ENCODE assay signal across 22 cellular contexts in the genomic region with DNA sequence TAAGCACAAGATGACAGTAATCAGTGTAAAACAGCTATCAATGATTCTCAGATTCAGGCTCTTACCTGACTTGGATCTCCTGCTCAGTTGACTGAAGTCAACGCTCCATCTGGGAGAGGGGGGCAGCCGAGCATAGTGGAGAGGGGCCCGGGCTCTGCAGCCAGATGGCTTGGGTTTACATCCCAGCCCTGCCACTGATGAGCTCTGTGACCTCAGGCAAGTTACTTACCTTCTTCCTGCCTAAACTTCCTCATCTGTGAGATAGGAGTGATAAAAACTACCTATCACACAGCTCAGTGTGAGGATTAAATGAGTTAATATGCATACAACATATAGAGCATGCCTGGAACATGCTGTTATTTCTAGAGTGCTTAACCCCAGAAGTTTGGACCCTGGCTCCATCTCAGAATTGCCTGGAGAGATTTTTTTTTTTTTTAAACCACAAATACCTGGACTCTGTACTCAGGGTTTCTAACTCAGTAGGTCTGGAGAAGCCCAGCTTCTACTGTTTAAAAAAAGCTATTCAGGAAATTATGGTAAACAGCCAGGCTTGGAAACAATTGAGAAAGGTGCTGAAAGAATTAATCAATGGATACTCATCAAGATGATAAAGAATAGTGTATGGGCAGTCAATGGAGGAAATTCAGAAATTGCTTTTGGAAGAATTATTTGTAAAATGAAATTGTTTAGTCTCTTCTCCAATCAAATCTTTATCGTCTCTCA.
A peak's percentile ranks its signal among the peaks of the same experiment; 100 is the strongest.
DNase-seq lines count a peak whose midpoint lies in the region; ATAC-seq and TF ChIP-seq lines count a peak whose summit lies in the region.
"Had no signal": no experiment of that assay in that cellular context is flagged by ENCODE, and none has a peak within 500 bp of the region (broad histone marks: within the 10 kb centered on the region; RNA-seq: fewer than 3 reads in every experiment).

No MANE protein-coding gene starts in this region.

- no peak overlapping the region; the same call in 1 of the 2 replicates for H3K27ac ChIP-seq in BLaER1
- H3K27ac ChIP-seq: 22Rv1, colonic mucosa, sigmoid colon had no signal

- no peak overlapping the region for H3K27ac Mint-ChIP-seq in mesothelial cell of epicardium
- H3K27ac Mint-ChIP-seq: activated naive CD8-positive, alpha-beta T cell treated with anti-CD3 and anti-CD28 coated beads, Interleukin-2, amount 50 U/mL, for 24 hours; B cell; H9 had no signal

- H3K9ac ChIP-seq in BLaER1, result no peak overlapping the region

- H3K9me3 ChIP-seq in BLaER1, result no peaks in the 10 kb centered on the region
- H3K9me3 ChIP-seq: colonic mucosa, sigmoid colon, tibial nerve had no signal

- ATAC-seq in left lobe of liver (peak; percentile 30), GM18873 (IDR thresholded peaks at IDR 0.05; ENCODE audit: low FRiP score, unreplicated experiment) (no peak)
- ATAC-seq: activated naive CD8-positive, alpha-beta T cell treated with anti-CD3 and anti-CD28 coated beads, Interleukin-2, amount 50 U/mL, for 24 hours had no signal

- no peaks in the 10 kb centered on the region for H3K9me3 Mint-ChIP-seq in mesothelial cell of epicardium
- H3K9me3 Mint-ChIP-seq: activated naive CD8-positive, alpha-beta T cell treated with anti-CD3 and anti-CD28 coated beads, Interleukin-2, amount 50 U/mL, for 24 hours; H9; naive B cell had no signal

- no peaks in the 10 kb centered on the region for H3K27me3 ChIP-seq in BLaER1
- H3K27me3 ChIP-seq: colonic mucosa, tibial nerve had no signal

- H4K20me1 ChIP-seq in BLaER1, result no peaks in the 10 kb centered on the region

- H3K36me3 Mint-ChIP-seq in mesothelial cell of epicardium, result no peaks in the 10 kb centered on the region
- H3K36me3 Mint-ChIP-seq: brain, naive B cell had no signal

- TF ChIP-seq CTCF in mesothelial cell of epicardium (IDR thresholded peaks at IDR 0.05; ENCODE audit: unreplicated experiment), result no peak

- H3K27me3 Mint-ChIP-seq in mesothelial cell of epicardium (ENCODE audit: low read depth), result no peaks in the 10 kb centered on the region
- H3K27me3 Mint-ChIP-seq: activated naive CD8-positive, alpha-beta T cell treated with anti-CD3 and anti-CD28 coated beads, Interleukin-2, amount 50 U/mL, for 24 hours had no signal

- H3K4me3 Mint-ChIP-seq in mesothelial cell of epicardium, result no peak overlapping the region
- H3K4me3 Mint-ChIP-seq: activated naive CD8-positive, alpha-beta T cell treated with anti-CD3 and anti-CD28 coated beads, Interleukin-2, amount 50 U/mL, for 24 hours; B cell; brain; H9; naive B cell had no signal

- H3K4me3 ChIP-seq in BLaER1, result no peak overlapping the region
- H3K4me3 ChIP-seq: colonic mucosa, lung, sigmoid colon, tibial nerve had no signal

- H3K4me1 ChIP-seq in BLaER1, result peaks cover 71% of the 10 kb centered on the region
- H3K4me1 ChIP-seq: colonic mucosa, sigmoid colon had no signal

- no peaks in the 10 kb centered on the region for H3K36me3 ChIP-seq in BLaER1
- H3K36me3 ChIP-seq: colonic mucosa, sigmoid colon, tibial nerve had no signal

- peak; percentile 8 for DNase-seq in DMS 273 (lab: John Stamatoyannopoulos, UW; ENCODE audit: unreplicated experiment)
- no peak for DNase-seq in DMS 273 treated with DMSO at 0.1 percent for 48 hours (lab: John Stamatoyannopoulos, UW)
- peak; percentile 65 for DNase-seq in NCI-H82 (lab: John Stamatoyannopoulos, UW)
- no peak for DNase-seq in left lobe of liver (ENCODE audit: low spot score)
- DNase-seq in mesothelial cell of epicardium (ENCODE audit: low spot score in 2 of 2, unreplicated experiment in 2 of 2), result no peak
- no peak for DNase-seq in kidney glomerular epithelial cell (lab: John Stamatoyannopoulos, UW)
- DNase-seq: activated naive CD8-positive, alpha-beta T cell treated with anti-CD3 and anti-CD28 coated beads, Interleukin-2, amount 50 U/mL, for 24 hours; colonic mucosa; DMS53; H9; naive B cell; NCI-H1436; NCI-H69; SHP77 treated with DMSO at 0.1 percent for 48 hours; sigmoid colon had no signal

- H3K4me1 Mint-ChIP-seq in mesothelial cell of epicardium, result peaks cover 68% of the 10 kb centered on the region

- peak overlapping the region; percentile 45; the same call in 1 of the 2 replicates for H3K4me2 ChIP-seq in BLaER1

Comparison
In these comparisons a context has a peak if more than half of its experiments do, and no peak if none do; other contexts are left out.
1. DNase-seq: peak in DMS 273 (single experiment) and NCI-H82 (single experiment); none in DMS 273 treated with DMSO at 0.1 percent for 48 hours (single experiment), left lobe of liver (single experiment), mesothelial cell of epicardium (0 of 2) and kidney glomerular epithelial cell (single experiment).